ENCODE assay signal across 16 cellular contexts in the genomic region with DNA sequence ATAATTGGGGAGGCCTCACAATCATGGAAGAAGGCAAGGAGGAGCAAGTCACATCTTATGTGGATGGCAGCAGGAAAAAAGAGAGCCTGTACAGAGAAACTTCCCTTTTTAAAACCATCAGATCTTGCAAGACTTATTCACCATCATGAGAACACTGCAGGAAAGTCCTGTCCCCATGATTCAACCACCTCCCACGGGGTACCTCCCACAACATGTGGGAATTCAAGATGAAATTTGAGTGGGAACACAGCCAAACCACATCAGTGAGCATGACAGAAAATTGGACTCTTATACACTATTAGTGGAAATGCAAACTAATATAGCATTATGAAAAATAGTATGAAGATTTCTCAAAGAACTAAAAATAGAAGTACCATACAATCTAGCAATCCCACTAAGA.
DNase-seq lines count a peak whose midpoint lies in the region; ATAC-seq and TF ChIP-seq lines count a peak whose summit lies in the region.
"Had no signal": no experiment of that assay in that cellular context is flagged by ENCODE, and none has a peak within 500 bp of the region (broad histone marks: within the 10 kb centered on the region; RNA-seq: fewer than 3 reads in every experiment).

No MANE protein-coding gene starts in this region.

- ATAC-seq in HG03097 (IDR thresholded peaks at IDR 0.05; ENCODE audit: low FRiP score, unreplicated experiment) (no peak), HG02763 (IDR thresholded peaks at IDR 0.05; ENCODE audit: unreplicated experiment) (no peak), HG02759 (IDR thresholded peaks at IDR 0.05; ENCODE audit: unreplicated experiment) (no peak)
- ATAC-seq: body of pancreas; natural killer cell treated with Interleukin-12 subunit alpha and Interleukin-12 subunit beta and Interleukin-15 and Interleukin-18, amount 100 ng/mL, for 72 hours; sciatic nerve had no signal

- no peak for TF ChIP-seq CTCF in retinal pigment epithelial cell (conservative IDR thresholded peaks at IDR 0.05; ENCODE audit: low read depth, low read length)

- H3K4me3 ChIP-seq in retinal pigment epithelial cell (ENCODE audit: low read length) = no peak overlapping the region
- H3K4me3 ChIP-seq: body of pancreas had no signal

- DNase-seq in HCEC 1CT (peak; percentile 61), T1000 (lab: John Stamatoyannopoulos, UW) (peak; percentile 12), fibroblast of peridontal ligament (ENCODE audit: extremely low read depth) (peak; percentile 42), retinal pigment epithelial cell (ENCODE audit: low read depth) (peak; percentile 75), NK-92 (lab: John Stamatoyannopoulos, UW; ENCODE audit: unreplicated experiment) (no peak)
- DNase-seq: body of pancreas; CD4-positive, CD25-positive, alpha-beta regulatory T cell; effector memory CD4-positive, alpha-beta T cell; NCI-H2107; Right ventricle myocardium superior; stimulated activated naive CD4-positive, alpha-beta T cell treated with Interleukin-2 at 50 U/mL for 16 hours had no signal
